24 cellular contexts compared by ENCODE assay signal in the genomic region with DNA sequence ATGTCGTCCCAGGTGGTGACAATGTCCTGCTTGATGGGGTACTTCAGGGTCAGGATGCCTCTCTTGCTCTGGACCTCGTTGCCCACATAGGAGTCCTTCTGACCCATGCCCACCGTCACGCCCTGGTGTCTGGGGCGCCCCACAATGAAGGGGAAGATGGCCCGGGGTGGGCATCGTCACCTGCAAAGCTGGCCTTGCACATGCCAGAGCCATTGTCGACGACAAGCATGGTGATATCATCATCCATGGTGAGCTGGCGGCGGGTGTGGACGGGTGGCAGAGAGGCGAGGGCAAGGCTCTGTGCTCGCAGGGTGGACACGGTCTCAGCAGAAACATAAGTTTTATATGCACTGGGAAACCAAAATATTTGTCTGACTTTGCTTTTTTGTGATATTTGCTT.
"Had no signal": no experiment of that assay in that cellular context is flagged by ENCODE, and none has a peak within 500 bp of the region (broad histone marks: within the 10 kb centered on the region; RNA-seq: fewer than 3 reads in every experiment).

No MANE protein-coding gene starts in this region.

- H3K9me3 ChIP-seq: colonic mucosa, esophagus muscularis mucosa, esophagus squamous epithelium, gastrocnemius medialis, gastroesophageal sphincter, heart left ventricle, heart right ventricle had no signal

- ATAC-seq: effector memory CD8-positive, alpha-beta T cell; esophagus mucosa; foreskin keratinocyte; gastrocnemius medialis; gastroesophageal sphincter; heart left ventricle; heart right ventricle had no signal

- H3K27me3 ChIP-seq: colonic mucosa, dorsolateral prefrontal cortex, esophagus muscularis mucosa, esophagus squamous epithelium, foreskin keratinocyte, gastrocnemius medialis, gastroesophageal sphincter, heart left ventricle, heart right ventricle had no signal

- H3K4me3 ChIP-seq: colonic mucosa, coronary artery, dorsolateral prefrontal cortex, esophagus muscularis mucosa, esophagus squamous epithelium, gastrocnemius medialis, gastroesophageal sphincter, heart left ventricle, heart right ventricle had no signal

- H3K27ac ChIP-seq: colonic mucosa, coronary artery, epithelial cell of prostate, esophagus muscularis mucosa, esophagus squamous epithelium, foreskin keratinocyte, gastrocnemius medialis, gastroesophageal sphincter, heart left ventricle, heart right ventricle had no signal

- H3K36me3 ChIP-seq: colonic mucosa, esophagus muscularis mucosa, esophagus squamous epithelium, gastrocnemius medialis, gastroesophageal sphincter, heart left ventricle, heart right ventricle had no signal

- H3K4me1 ChIP-seq: colonic mucosa, esophagus muscularis mucosa, esophagus squamous epithelium, foreskin keratinocyte, gastrocnemius medialis, gastroesophageal sphincter, heart left ventricle, heart right ventricle had no signal

- DNase-seq: colonic mucosa; cortex of kidney; dermis blood vessel endothelial cell; dorsolateral prefrontal cortex; effector CD4-positive, alpha-beta T cell; effector CD8-positive, alpha-beta T cell; effector memory CD4-positive, alpha-beta T cell; effector memory CD8-positive, alpha-beta T cell; endodermal cell; erythroblast; esophagus squamous epithelium; foreskin fibroblast; foreskin keratinocyte; foreskin melanocyte; gastrocnemius medialis; glutamatergic neuron; head of caudate nucleus; heart right ventricle had no signal
